In genomic region chr1:30822006-30822405, GRCh38 we compare ENCODE assay signal across 17 cellular contexts.
DNase-seq lines count a peak whose midpoint lies in the region; ATAC-seq and TF ChIP-seq lines count a peak whose summit lies in the region.
"Had no signal": no experiment of that assay in that cellular context is flagged by ENCODE, and none has a peak within 500 bp of the region (broad histone marks: within the 10 kb centered on the region; RNA-seq: fewer than 3 reads in every experiment).

No MANE protein-coding gene starts in this region.

- H3K36me3 Mint-ChIP-seq in neural crest cell (ENCODE audit: low read depth), result no peaks in the 10 kb centered on the region
- H3K36me3 Mint-ChIP-seq: CD8-positive, alpha-beta memory T cell had no signal

- DNase-seq in HuH-7 (ENCODE audit: low spot score) (peak; percentile 54), adipocyte (ENCODE audit: low read depth) (no peak), left colon (no peak), neural crest cell (ENCODE audit: low read depth, low spot score) (no peak), 8988T (no peak), NK-92 (lab: John Stamatoyannopoulos, UW; ENCODE audit: unreplicated experiment) (no peak), H7 (no peak)
- DNase-seq: CD8-positive, alpha-beta memory T cell; DMS79 treated with DMSO at 0.1 percent for 48 hours; NCI-H1436 treated with DMSO at 0.1 percent for 48 hours; NCI-H2029 treated with DMSO at 0.1 percent for 48 hours; NCI-H82; Peyer's patch; Right ventricle myocardium superior had no signal

- intact Hi-C loops in left colon (cut with DNase I, micrococcal nuclease), result no loop called here

- ATAC-seq in left colon (peak; percentile 52), HG03460 (IDR thresholded peaks at IDR 0.05; ENCODE audit: unreplicated experiment) (no peak)
- ATAC-seq: A549 had no signal

- no peaks in the 10 kb centered on the region for H3K9me3 Mint-ChIP-seq in neural crest cell

- H3K9me3 ChIP-seq in adipocyte (ENCODE audit: control insufficient read depth, low read length), result no peaks in the 10 kb centered on the region
- H3K9me3 ChIP-seq: A549; BLaER1 treated with 17β-estradiol and CSF1 and Interleukin-3, amounts not matched to agents 10 nM and 100 nM; Peyer's patch had no signal

- H3K4me3 ChIP-seq in adipocyte (ENCODE audit: low read length) (no peak overlapping the region), H7 (ENCODE audit: insufficient read depth, low read depth, low read length) (no peak overlapping the region)
- H3K4me3 ChIP-seq: A549; BLaER1 treated with 17β-estradiol and CSF1 and Interleukin-3, amounts not matched to agents 10 nM and 100 nM; Peyer's patch had no signal

- H3K4me1 Mint-ChIP-seq in neural crest cell, result peaks cover 35% of the 10 kb centered on the region

- H3K27me3 ChIP-seq in adipocyte (replicated peaks; ENCODE audit: control insufficient read depth, insufficient read depth, low read length) (peaks cover 4% of the 10 kb centered on the region), H7 (ENCODE audit: control insufficient read depth, insufficient read depth, low read length) (peaks cover 9% of the 10 kb centered on the region)
- H3K27me3 ChIP-seq: Peyer's patch had no signal

- H3K9ac ChIP-seq in adipocyte (ENCODE audit: low read length), result peak overlapping the region; percentile 26
- H3K9ac ChIP-seq: BLaER1 treated with 17β-estradiol and CSF1 and Interleukin-3, amounts not matched to agents 10 nM and 100 nM had no signal

- H3K36me3 ChIP-seq in adipocyte (ENCODE audit: control insufficient read depth, insufficient read depth, low read length, severe bottlenecking) (no peaks in the 10 kb centered on the region), H7 (replicated peaks; ENCODE audit: control insufficient read depth, insufficient read depth, low read length) (no peaks in the 10 kb centered on the region)
- H3K36me3 ChIP-seq: BLaER1 treated with 17β-estradiol and CSF1 and Interleukin-3, amounts not matched to agents 10 nM and 100 nM; Peyer's patch had no signal

- H3K4me1 ChIP-seq in adipocyte (ENCODE audit: control insufficient read depth, insufficient read depth, low read length), result peaks cover 52% of the 10 kb centered on the region

- peak overlapping the region; percentile 4 for H3K4me3 Mint-ChIP-seq in neural crest cell

- no peaks in the 10 kb centered on the region for H3K27me3 Mint-ChIP-seq in neural crest cell (ENCODE audit: low read depth)

- no peak overlapping the region for H3K27ac Mint-ChIP-seq in neural crest cell (ENCODE audit: unreplicated experiment)
- H3K27ac Mint-ChIP-seq: CD8-positive, alpha-beta memory T cell had no signal

- no peak for TF ChIP-seq CTCF in neural crest cell (conservative IDR thresholded peaks at IDR 0.05)
